ENCODE assay signal across 12 cellular contexts in the genomic region with DNA sequence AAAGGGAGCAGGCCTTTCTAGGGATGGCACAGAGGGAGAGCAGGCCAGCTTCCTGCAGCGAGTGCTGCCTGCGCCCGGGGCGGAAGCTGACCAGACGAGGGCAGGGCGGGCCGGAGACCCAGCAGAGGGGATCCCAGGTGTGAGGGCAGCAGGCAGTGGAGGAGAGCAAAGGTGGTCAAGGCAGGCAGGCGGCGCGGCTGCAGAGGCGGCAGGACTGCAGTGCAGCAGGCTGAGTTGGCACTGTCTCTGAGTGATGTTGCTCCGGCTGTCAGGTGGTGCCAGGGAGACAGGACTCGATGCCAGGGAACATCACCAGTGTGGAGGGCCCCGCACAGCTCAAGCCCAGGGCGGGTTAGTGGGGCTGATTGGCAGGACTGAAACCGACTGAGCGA. TPM values are rescaled to one million over a fixed set of nuclear protein-coding genes. Genes with fewer than 3 reads are reported as not detected.
DNase-seq lines count a peak whose midpoint lies in the region; ATAC-seq and TF ChIP-seq lines count a peak whose summit lies in the region.
"Had no signal": no experiment of that assay in that cellular context is flagged by ENCODE, and none has a peak within 500 bp of the region (broad histone marks: within the 10 kb centered on the region; RNA-seq: fewer than 3 reads in every experiment).

No MANE protein-coding gene starts in this region.

- H3K27ac ChIP-seq in GM23248 (peak overlapping the region; percentile 58), RWPE2 (ENCODE audit: poor library complexity, severe bottlenecking) (peak overlapping the region; percentile 37), foreskin keratinocyte (peak overlapping the region; percentile 2), psoas muscle (peak overlapping the region; percentile 63)

- H3K36me3 ChIP-seq in GM23248 (ENCODE audit: low read depth), result no peaks in the 10 kb centered on the region
- no peaks in the 10 kb centered on the region for H3K36me3 ChIP-seq in RWPE2 (ENCODE audit: low read depth)
- no peaks in the 10 kb centered on the region for H3K36me3 ChIP-seq in psoas muscle (ENCODE audit: insufficient read depth in 1 of 2, low read depth in 1 of 2)

- H3K4me1 ChIP-seq in GM23248 (ENCODE audit: insufficient read depth) (peaks cover 20% of the 10 kb centered on the region), RWPE2 (ENCODE audit: insufficient read depth, poor library complexity, severe bottlenecking) (peaks cover 29% of the 10 kb centered on the region), foreskin keratinocyte (peaks cover 34% of the 10 kb centered on the region), psoas muscle (peaks cover 44% of the 10 kb centered on the region)

- H3K4me3 ChIP-seq in GM23248 (no peak overlapping the region), RWPE2 (ENCODE audit: severe bottlenecking) (no peak overlapping the region), psoas muscle (no peak overlapping the region)

- no peaks in the 10 kb centered on the region for H3K9me2 ChIP-seq in GM23248 (ENCODE audit: insufficient read depth)

- intact Hi-C loops in psoas muscle (cut with DNase I), result no loop called here

- H3K4me2 ChIP-seq in GM23248 (ENCODE audit: unreplicated experiment), result peak overlapping the region; percentile 24

- 60 to 63% methylated on average over 17 of the region's 17 CpGs for WGBS in GM23248 (ENCODE audit: low coverage in 1 of 2, low lambda C conversion rate in 2 of 2, missing lambda C conversion rate in 2 of 2), 2 experiments
- WGBS in psoas muscle, 3 donors, result 31 to 34% (median 31%) methylated on average over 17 of the region's 17 CpGs

- H3K9me3 ChIP-seq in GM23248 (ENCODE audit: low read depth) (no peaks in the 10 kb centered on the region), RWPE2 (ENCODE audit: severe bottlenecking) (no peaks in the 10 kb centered on the region), psoas muscle (no peaks in the 10 kb centered on the region)

- H3F3A ChIP-seq in GM23248 (ENCODE audit: insufficient read depth), result no peaks in the 10 kb centered on the region

- in situ Hi-C loops in GM23248 (cut with MboI), result no loop called here

- H2AFZ ChIP-seq in GM23248, result peak overlapping the region; percentile 16; the same call in 1 of the 2 replicates

- DNase-seq in GM23248 (no peak), RWPE2 (ENCODE audit: low spot score) (peak; percentile 57), foreskin keratinocyte (no peak), psoas muscle (peak; percentile 57 to 83), 8988T (no peak), HuH-7 (ENCODE audit: low spot score) (no peak)
- DNase-seq: activated effector memory CD4-positive, alpha-beta T cell treated with anti-CD3 and anti-CD28 coated beads, Interleukin-2, amount 50 U/mL, for 16 hours; CD4-positive, alpha-beta memory T cell; Kasumi-1; small intestine had no signal

- no peak overlapping the region for H3K9ac ChIP-seq in GM23248

- TF ChIP-seq CTCF in RWPE2 (IDR thresholded peaks at IDR 0.05; ENCODE audit: poor library complexity, severe bottlenecking) (peak; percentile 27), foreskin keratinocyte (conservative IDR thresholded peaks at IDR 0.05) (no peak), psoas muscle (IDR thresholded peaks at IDR 0.05) (no peak)

- ATAC-seq in RWPE2 (ENCODE audit: low read depth) (no peak), foreskin keratinocyte (no peak), psoas muscle (peak; percentile 73 to 87 (median 77)), GM21526 (IDR thresholded peaks at IDR 0.05; ENCODE audit: low FRiP score, unreplicated experiment) (no peak), GM19351 (IDR thresholded peaks at IDR 0.05; ENCODE audit: unreplicated experiment) (no peak)

- H3K79me2 ChIP-seq in GM23248 (ENCODE audit: insufficient read depth), result no peaks in the 10 kb centered on the region

- H4K20me1 ChIP-seq in GM23248 (ENCODE audit: insufficient read depth), result no peaks in the 10 kb centered on the region

- H3K27me3 ChIP-seq in GM23248 (replicated peaks; ENCODE audit: insufficient read depth), result no peaks in the 10 kb centered on the region
- no peaks in the 10 kb centered on the region for H3K27me3 ChIP-seq in RWPE2 (ENCODE audit: insufficient read depth, poor library complexity, severe bottlenecking)
- H3K27me3 ChIP-seq in foreskin keratinocyte, result no peaks in the 10 kb centered on the region
- H3K27me3 ChIP-seq in psoas muscle (ENCODE audit: insufficient read depth in 3 of 3, low read length in 2 of 3), result no peaks in the 10 kb centered on the region

RNA-seq across cellular contexts. Expression of a gene that starts 22.3 kb away (rescaled TPM):
- total RNA-seq in GM23248 (2014; rRNA removed; shearing (Covaris generic)), result 84.7 and 86.1 TPM in 2 replicates
- 12.4 and 13.4 TPM in 2 replicates for polyA plus RNA-seq in GM23248 (2016; fragmentation: Nextera tagmentation; extraction: Ambion mirVana)
- 76.1 and 82.6 TPM in 2 replicates for total RNA-seq in foreskin keratinocyte
- polyA plus RNA-seq in foreskin keratinocyte, result 23.7 and 24.2 TPM in 2 replicates
- total RNA-seq in psoas muscle, result 10 to 100 TPM; 14.7 to 20.1 (median 15.7) TPM
- polyA plus RNA-seq in psoas muscle, result 10 to 100 TPM in 2 of 3 donors, 1 to 10 TPM in 1; 7.7 to 18.0 (median 11.4) TPM

Comparison
In these comparisons a context has a peak if more than half of its experiments do, and no peak if none do; other contexts are left out.
1. DNase-seq: peak in RWPE2 (single experiment) and psoas muscle (2 of 2); none in GM23248 (single experiment), foreskin keratinocyte (0 of 2), 8988T (single experiment) and HuH-7 (single experiment).
2. H3K27ac ChIP-seq: peak in every context shown above with its lines; median percentile 63 in psoas muscle; 58 in GM23248; 37 in RWPE2; 2 in foreskin keratinocyte.
3. ATAC-seq: peak in psoas muscle (4 of 4); none in RWPE2 (single experiment), foreskin keratinocyte (single experiment), GM21526 (single experiment) and GM19351 (single experiment).